9 cellular contexts compared by ENCODE assay signal in genomic region chr17:9105068-9105868, GRCh38.
"Had no signal": no experiment of that assay in that cellular context is flagged by ENCODE, and none has a peak within 500 bp of the region (broad histone marks: within the 10 kb centered on the region; RNA-seq: fewer than 3 reads in every experiment).

No MANE protein-coding gene starts in this region.

- H3K36me3 ChIP-seq: colonic mucosa, gastrocnemius medialis, transverse colon had no signal

- H3K27me3 ChIP-seq: colonic mucosa, gastrocnemius medialis, transverse colon had no signal

- ATAC-seq: activated T-cell treated with anti-CD3 and anti-CD28 coated beads, Interleukin-2, amount 50 U/mL, for 72 hours; gastrocnemius medialis had no signal

- H3K9me3 ChIP-seq: colonic mucosa, gastrocnemius medialis, transverse colon had no signal

- H3K4me1 ChIP-seq: colonic mucosa, gastrocnemius medialis had no signal

- H3K27ac ChIP-seq: colonic mucosa, gastrocnemius medialis, transverse colon had no signal

- DNase-seq: activated CD4-positive, alpha-beta T cell treated with anti-CD3 and anti-CD28 coated beads, Interleukin-2, amount 50 U/mL, for 48 hours; activated CD4-positive, CD25-positive, alpha-beta regulatory T cell treated with anti-CD3 and anti-CD28 coated beads, Interleukin-2, amount 50 U/mL, for 72 hours; activated naive CD4-positive, alpha-beta T cell; activated T-cell treated with anti-CD3 and anti-CD28 coated beads, Interleukin-2, amount 50 U/mL, for 72 hours; colonic mucosa; gastrocnemius medialis; mammary epithelial cell; small intestine; transverse colon had no signal

- H3K4me3 ChIP-seq: colonic mucosa, gastrocnemius medialis, transverse colon had no signal
